10 cellular contexts compared by ENCODE assay signal in genomic region chr18:53458266-53458665, GRCh38.
"Had no signal": no experiment of that assay in that cellular context is flagged by ENCODE, and none has a peak within 500 bp of the region (broad histone marks: within the 10 kb centered on the region; RNA-seq: fewer than 3 reads in every experiment).

No MANE protein-coding gene starts in this region.

- DNase-seq: activated CD4-positive, alpha-beta T cell treated with anti-CD3 and anti-CD28 coated beads, Interleukin-2, amount 50 U/mL, for 1 hour; activated CD8-positive, alpha-beta memory T cell treated with anti-CD3 and anti-CD28 coated beads for 24 hours; activated naive CD4-positive, alpha-beta T cell; activated naive CD8-positive, alpha-beta T cell treated with anti-CD3 and anti-CD28 coated beads, Interleukin-2, amount 10 ng/mL, durations not matched to agents 7 days and 5 days; erythroblast; islet precursor cell; mucosa of descending colon; naive thymus-derived CD4-positive, alpha-beta T cell; pancreas; T1000 had no signal
